Comparison of ENCODE assay signal across 9 cellular contexts in the genomic region with DNA sequence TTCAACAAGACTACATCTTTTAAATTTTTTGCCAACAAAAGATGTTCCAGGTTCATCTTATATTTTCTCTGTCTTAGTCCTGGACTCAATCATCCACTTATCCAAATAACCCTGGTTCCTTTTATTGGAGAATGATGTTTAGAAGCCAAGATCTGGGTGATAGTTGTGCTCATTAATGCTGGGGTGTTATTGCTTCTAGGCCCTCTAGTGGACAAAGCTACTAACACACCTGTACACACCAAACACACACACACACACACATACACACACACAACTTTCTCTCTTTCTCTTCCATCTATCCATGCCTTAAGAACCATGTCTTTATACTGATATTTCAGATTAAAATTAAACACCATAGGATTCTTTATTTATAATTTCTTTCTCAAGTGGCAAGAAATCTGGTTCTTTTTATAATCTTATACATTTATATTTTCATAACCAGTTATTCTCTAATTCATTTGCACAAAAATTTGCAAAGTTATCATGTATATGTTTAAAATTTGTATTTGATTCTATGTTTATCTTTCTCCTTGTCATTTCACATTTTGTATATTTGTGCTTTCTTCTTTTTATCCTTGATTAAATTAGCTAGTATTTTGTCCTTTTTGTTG.
DNase-seq lines count a peak whose midpoint lies in the region; ATAC-seq and TF ChIP-seq lines count a peak whose summit lies in the region.
"Had no signal": no experiment of that assay in that cellular context is flagged by ENCODE, and none has a peak within 500 bp of the region (broad histone marks: within the 10 kb centered on the region; RNA-seq: fewer than 3 reads in every experiment).

No MANE protein-coding gene starts in this region.

- peaks cover 19% of the 10 kb centered on the region for H3K27me3 ChIP-seq in AG04450 (ENCODE audit: control insufficient read depth, insufficient read depth, low read length)
- peaks cover 27% of the 10 kb centered on the region for H3K27me3 ChIP-seq in PC-3 (ENCODE audit: low read length)

- H3K4me3 ChIP-seq in AG04450 (ENCODE audit: low read depth, low read length) (no peak overlapping the region), PC-3 (ENCODE audit: low read length) (no peak overlapping the region)

- no peak overlapping the region for H2AFZ ChIP-seq in PC-3 (ENCODE audit: low read length)

- CTCF ChIA-PET in AG04450 (lab: Charles Lee) (interaction anchor here (0.6 to 1.8 kb wide), 2 partner anchors 9 to 14 kb away, joined by 4 read pairs; no protein-coding TSS in a partner anchor), PC-3 (lab: Charles Lee) (no interaction called here)

- POLR2A ChIA-PET in AG04450 (lab: Yijun Ruan, JAX) (no interaction called here), PC-3 (lab: Charles Lee; ENCODE audit: unreplicated experiment) (no interaction called here)

- BruUV-seq in PC-3 (replicated peaks; lab: Mats Ljungman, UMichigan) = no TSS peak

- no peak for ATAC-seq in PC-3
- no peak for ATAC-seq in HG02970 (IDR thresholded peaks at IDR 0.05; ENCODE audit: low FRiP score, unreplicated experiment)
- ATAC-seq in GM18520 (IDR thresholded peaks at IDR 0.05; ENCODE audit: unreplicated experiment) = no peak

- no peaks in the 10 kb centered on the region; the same call in 1 of the 2 replicates for H3K9me2 ChIP-seq in PC-3 (replicated peaks; ENCODE audit: low read length)

- no peak overlapping the region for H3K9ac ChIP-seq in PC-3 (ENCODE audit: low read length)

- no peaks in the 10 kb centered on the region for H3K79me2 ChIP-seq in PC-3 (ENCODE audit: low read length)

- intact Hi-C loops in PC-3 (cut with micrococcal nuclease) = no loop called here

- no peaks in the 10 kb centered on the region for H4K20me1 ChIP-seq in PC-3 (ENCODE audit: low read length)

- H3K4me1 ChIP-seq in PC-3 (ENCODE audit: insufficient read depth, low read length) = no peaks in the 10 kb centered on the region

- H3K9me3 ChIP-seq in AG04450 (ENCODE audit: control insufficient read depth, insufficient read depth, low read length) (no peaks in the 10 kb centered on the region), PC-3 (ENCODE audit: low read length) (peaks cover 10% of the 10 kb centered on the region; the same call in 1 of the 2 replicates)

- TF ChIP-seq CTCF in AG04450 (IDR thresholded peaks at IDR 0.05; ENCODE audit: low read depth, low read length) (peak; percentile 46), GM12872 (IDR thresholded peaks at IDR 0.05; ENCODE audit: insufficient read depth, low read depth, low read length) (peak; percentile 72), PC-3 (conservative IDR thresholded peaks at IDR 0.05; ENCODE audit: low read depth, low read length) (peak; percentile 72)

- H3K4me2 ChIP-seq in PC-3 (ENCODE audit: low read length) = no peak overlapping the region

- H3K36me3 ChIP-seq in PC-3 (ENCODE audit: low read depth, low read length) = no peaks in the 10 kb centered on the region

- H3K27ac ChIP-seq in AG04450 (ENCODE audit: low read depth, low read length) (no peak overlapping the region), PC-3 (ENCODE audit: low read length) (no peak overlapping the region)

- no peak for DNase-seq in AG04450 (ENCODE audit: low read depth, low spot score)
- peak; percentile 27 for DNase-seq in PC-3
- peak; percentile 6 for DNase-seq in fibroblast of peridontal ligament (ENCODE audit: extremely low read depth)
- DNase-seq in HuH-7.5 (ENCODE audit: low spot score) = no peak
- no peak for DNase-seq in cerebellar cortex (ENCODE audit: low spot score)
- DNase-seq: NCI-H1105 treated with DMSO at 0.1 percent for 48 hours had no signal

- H3F3A ChIP-seq in PC-3 (ENCODE audit: low read length, unreplicated experiment) = no peaks in the 10 kb centered on the region

Comparison
In these comparisons a context has a peak if more than half of its experiments do, and no peak if none do; other contexts are left out.
1. DNase-seq: peak in PC-3 (single experiment) and fibroblast of peridontal ligament (single experiment); none in AG04450 (single experiment), HuH-7.5 (single experiment) and cerebellar cortex (single experiment).
2. Peak in every context shown above with its lines, with median percentiles within 50 percentile points of each other: CTCF ChIP-seq.